Comparison of ENCODE assay signal across 15 cellular contexts in the genomic region with DNA sequence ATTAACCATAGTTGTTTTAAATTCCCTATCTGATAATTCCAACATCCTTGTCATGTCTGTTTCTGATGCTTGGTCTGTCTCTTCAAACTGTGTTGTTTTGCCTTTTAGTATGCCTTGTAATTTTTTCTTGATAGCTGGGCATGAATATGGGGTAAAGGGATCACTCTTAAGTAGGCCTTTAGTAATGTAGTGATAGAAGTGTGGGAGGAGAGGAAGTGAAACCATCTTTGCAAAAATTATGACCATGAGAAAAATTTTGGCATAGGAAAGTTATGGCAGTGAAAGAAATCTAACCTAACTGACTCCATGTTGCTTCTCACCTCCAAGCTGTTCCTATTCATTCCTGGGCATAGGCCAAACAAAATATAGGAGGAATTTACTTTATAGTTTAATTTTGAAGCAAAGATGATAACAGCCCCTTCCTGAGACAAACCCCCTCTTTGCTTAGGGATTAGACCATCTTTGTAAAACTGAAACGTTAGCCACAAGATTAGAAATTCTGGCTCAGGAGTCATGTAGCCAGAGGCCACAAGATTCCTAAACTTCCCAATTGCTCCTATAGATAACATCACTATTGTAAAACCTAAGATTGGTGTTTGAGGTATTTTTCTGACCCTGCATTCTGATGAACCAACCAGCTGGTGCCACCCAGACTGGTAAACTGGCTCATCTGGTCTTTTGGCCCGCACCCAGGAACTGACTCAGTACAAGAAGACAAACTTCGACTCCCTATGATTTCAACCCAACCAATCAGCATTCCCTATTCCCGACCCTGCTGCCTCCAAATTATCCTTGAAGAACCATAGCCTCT. TPM values are rescaled to one million over a fixed set of nuclear protein-coding genes. Genes with fewer than 3 reads are reported as not detected.
DNase-seq lines count a peak whose midpoint lies in the region; ATAC-seq and TF ChIP-seq lines count a peak whose summit lies in the region.
"Had no signal": no experiment of that assay in that cellular context is flagged by ENCODE, and none has a peak within 500 bp of the region (broad histone marks: within the 10 kb centered on the region; RNA-seq: fewer than 3 reads in every experiment).

No MANE protein-coding gene starts in this region.

- H3K36me3 ChIP-seq in adrenal gland (replicated peaks in 1 of 2) (no peaks in the 10 kb centered on the region), trophoblast cell (ENCODE audit: control insufficient read depth in 1 of 2, insufficient read depth in 2 of 2, low read length in 2 of 2) (no peaks in the 10 kb centered on the region)
- H3K36me3 ChIP-seq: esophagus muscularis mucosa, upper lobe of left lung had no signal

- H3K27ac ChIP-seq in adrenal gland (no peak overlapping the region), trophoblast cell (ENCODE audit: low read depth, low read length) (no peak overlapping the region)
- H3K27ac ChIP-seq: 22Rv1, esophagus muscularis mucosa, parathyroid adenoma, upper lobe of left lung had no signal

- H2BK120ac ChIP-seq in trophoblast cell (ENCODE audit: insufficient read depth, low read length, poor library complexity): no peak overlapping the region

- no peak for ATAC-seq in HG03442 (IDR thresholded peaks at IDR 0.05; ENCODE audit: unreplicated experiment)
- ATAC-seq: Right ventricle myocardium inferior had no signal

- no peak overlapping the region for H3K9ac ChIP-seq in trophoblast cell (ENCODE audit: low read length)
- H3K9ac ChIP-seq: parathyroid adenoma had no signal

- H3K18ac ChIP-seq in trophoblast cell (ENCODE audit: low read length): no peak overlapping the region

- H3K14ac ChIP-seq in trophoblast cell (ENCODE audit: low read length): no peak overlapping the region

- no peak overlapping the region for H4K12ac ChIP-seq in trophoblast cell (ENCODE audit: low read depth, low read length)

- H2BK5ac ChIP-seq in trophoblast cell (ENCODE audit: low read depth, low read length, poor library complexity): no peak overlapping the region

- DNase-seq in NCI-H524 (lab: John Stamatoyannopoulos, UW): peak; percentile 12 to 25
- no peak for DNase-seq in NCI-H524 treated with DMSO at 0.1 percent for 48 hours (lab: John Stamatoyannopoulos, UW)
- peak; percentile 70 for DNase-seq in NCI-H2171 treated with DMSO at 0.1 percent for 48 hours (lab: John Stamatoyannopoulos, UW)
- peak in 5 of 7 donors; percentile 31 to 63 (median 49) for DNase-seq in adrenal gland
- DNase-seq in trophoblast cell: peak; percentile 85 to 92
- DNase-seq in germinal center (ENCODE audit: low spot score): no peak
- no peak for DNase-seq in activated T-cell treated with anti-CD3 and anti-CD28 coated beads, Interleukin-2, amount 50 U/mL, for 48 hours
- DNase-seq: activated naive CD8-positive, alpha-beta T cell treated with anti-CD3 and anti-CD28 coated beads, Interleukin-2, amount 10 ng/mL, durations not matched to agents 7 days and 5 days; KBM-7; upper lobe of left lung had no signal

- no peak overlapping the region for H2BK12ac ChIP-seq in trophoblast cell (ENCODE audit: low read length)

- H3K9me3 ChIP-seq in adrenal gland (replicated peaks in 1 of 3) (no peaks in the 10 kb centered on the region), trophoblast cell (ENCODE audit: insufficient read depth, low read depth, low read length) (no peaks in the 10 kb centered on the region)

- no peak overlapping the region for H4K91ac ChIP-seq in trophoblast cell (ENCODE audit: low read depth, low read length)

- no peak for TF ChIP-seq POLR2A in adrenal gland (IDR thresholded peaks at IDR 0.05)

- H3K4me2 ChIP-seq in trophoblast cell (ENCODE audit: low read length): no peak overlapping the region

- H2AK5ac ChIP-seq in trophoblast cell (ENCODE audit: low read length): no peak overlapping the region

- no peaks in the 10 kb centered on the region for H3K79me2 ChIP-seq in trophoblast cell (ENCODE audit: control insufficient read depth, insufficient read depth, low read length, poor library complexity)

- 66 to 78% (median 74%) methylated on average over 4 of the region's 4 CpGs for WGBS in adrenal gland, 4 donors
- no CpG with 5 or more reads among the region's 4 CpGs for WGBS in trophoblast cell (ENCODE audit: extremely low coverage, insufficient coverage, insufficient read length)

- H3K4me3 ChIP-seq in adrenal gland: no peak overlapping the region
- no peak overlapping the region for H3K4me3 ChIP-seq in trophoblast cell (ENCODE audit: low read depth, low read length)
- H3K4me3 ChIP-seq: esophagus muscularis mucosa, upper lobe of left lung had no signal

- H3K4me1 ChIP-seq in adrenal gland (replicated peaks in 1 of 2) (peaks cover 0 to 13% of the 10 kb centered on the region in 2 donors), trophoblast cell (ENCODE audit: control insufficient read depth in 1 of 2, insufficient read depth in 2 of 2, low read length in 2 of 2) (peaks cover 0 to 3% of the 10 kb centered on the region in 2 experiments)

- H3K79me1 ChIP-seq in trophoblast cell (ENCODE audit: low read length): no peaks in the 10 kb centered on the region

- no peak overlapping the region for H3K4ac ChIP-seq in trophoblast cell (ENCODE audit: low read depth, low read length)

- H3K23ac ChIP-seq in trophoblast cell (ENCODE audit: low read length): no peak overlapping the region

- no peak for TF ChIP-seq CTCF in adrenal gland (IDR thresholded peaks at IDR 0.05)

- H3K27me3 ChIP-seq in adrenal gland (no peaks in the 10 kb centered on the region), trophoblast cell (ENCODE audit: insufficient read depth, low read length) (no peaks in the 10 kb centered on the region)
- H3K27me3 ChIP-seq: esophagus muscularis mucosa, upper lobe of left lung had no signal

- no peak overlapping the region for H4K8ac ChIP-seq in trophoblast cell (ENCODE audit: low read depth, low read length)

- intact Hi-C loops in adrenal gland (cut with DNase I): no loop called here

- H2AFZ ChIP-seq in trophoblast cell (ENCODE audit: insufficient read depth, low read length, poor library complexity): no peak overlapping the region
- H2AFZ ChIP-seq: parathyroid adenoma had no signal

RNA-seq across cellular contexts. Expression of a gene that starts 45.8 kb away (rescaled TPM):
- total RNA-seq in adrenal gland: 10 to 100 TPM; 27.4 to 70.1 (median 40.4) TPM
- 10 to 100 TPM in 2 of 3 donors, 1 to 10 TPM in 1; 7.3 to 29.6 (median 14.6) TPM for polyA plus RNA-seq in adrenal gland
- polyA plus RNA-seq in trophoblast cell (2013): 5.7 and 6.0 TPM in 2 replicates

Comparison
In these comparisons a context has a peak if more than half of its experiments do, and no peak if none do; other contexts are left out.
1. DNase-seq: peak in NCI-H524 (2 of 2), NCI-H2171 treated with DMSO at 0.1 percent for 48 hours (single experiment), adrenal gland (5 of 7) and trophoblast cell (2 of 2); none in NCI-H524 treated with DMSO at 0.1 percent for 48 hours (single experiment), germinal center (single experiment) and activated T-cell treated with anti-CD3 and anti-CD28 coated beads, Interleukin-2, amount 50 U/mL, for 48 hours (0 of 2).